12 cellular contexts compared by ENCODE assay signal in genomic region chr9:3473402-3473801, GRCh38. TPM values are rescaled to one million over a fixed set of nuclear protein-coding genes. Genes with fewer than 3 reads are reported as not detected.
DNase-seq lines count a peak whose midpoint lies in the region; ATAC-seq and TF ChIP-seq lines count a peak whose summit lies in the region.
"Had no signal": no experiment of that assay in that cellular context is flagged by ENCODE, and none has a peak within 500 bp of the region (broad histone marks: within the 10 kb centered on the region; RNA-seq: fewer than 3 reads in every experiment).

No MANE protein-coding gene starts in this region.

- TF ChIP-seq CTCF in HL-60 (IDR thresholded peaks at IDR 0.05; ENCODE audit: insufficient read depth, low read length) (no peak), brain (conservative IDR thresholded peaks at IDR 0.05) (no peak), MM.1S (IDR thresholded peaks at IDR 0.05; ENCODE audit: low read length) (no peak)

- H3K4me1 Mint-ChIP-seq in brain: peaks cover 62% of the 10 kb centered on the region

- H3K27ac Mint-ChIP-seq in brain: peak overlapping the region; percentile 5 to 81 (median 36)

- no peaks in the 10 kb centered on the region for H3K9me3 ChIP-seq in MM.1S (replicated peaks; ENCODE audit: insufficient read depth, low read length)

- no peaks in the 10 kb centered on the region for H3K79me2 ChIP-seq in MM.1S (ENCODE audit: low read length)

- peak; percentile 38 for ATAC-seq in GM21381 (IDR thresholded peaks at IDR 0.05; ENCODE audit: unreplicated experiment)
- ATAC-seq: HepG2 had no signal

- H4K20me1 ChIP-seq in MM.1S (ENCODE audit: insufficient read depth, low read length): no peaks in the 10 kb centered on the region

- H3K9ac ChIP-seq in MM.1S (ENCODE audit: low read length): no peak overlapping the region

- no peak overlapping the region for H3K4me2 ChIP-seq in MM.1S (ENCODE audit: low read depth, low read length)

- H3K27me3 ChIP-seq in HL-60 (ENCODE audit: insufficient read depth, poor library complexity, severe bottlenecking) (no peaks in the 10 kb centered on the region), MM.1S (replicated peaks; ENCODE audit: insufficient read depth, low read length) (no peaks in the 10 kb centered on the region)

- H3K36me3 ChIP-seq in MM.1S (replicated peaks; ENCODE audit: insufficient read depth, low read length): no peaks in the 10 kb centered on the region

- peaks cover 10% of the 10 kb centered on the region for H3K4me1 ChIP-seq in MM.1S (ENCODE audit: low read length)

- H3K9me3 Mint-ChIP-seq in brain: peaks cover 15 to 24% (median 20%) of the 10 kb centered on the region in 5 experiments

- peak overlapping the region in 1 of 5 experiments; percentile 8 for H3K4me3 Mint-ChIP-seq in brain

- peaks cover 14% of the 10 kb centered on the region for H3F3A ChIP-seq in MM.1S (ENCODE audit: insufficient read depth, low read length)

- peak overlapping the region; percentile 37 for H3K27ac ChIP-seq in HL-60 (replicated peaks)
- no peak overlapping the region for H3K27ac ChIP-seq in MM.1S (ENCODE audit: low read length)
- H3K27ac ChIP-seq: C4-2B had no signal

- H3K4me3 ChIP-seq in HL-60 (replicated peaks; ENCODE audit: insufficient read depth, low read length) (no peak overlapping the region), MM.1S (ENCODE audit: low read length) (no peak overlapping the region)

- peak; percentile 33 for DNase-seq in GDM1 (lab: John Stamatoyannopoulos, UW)
- DNase-seq in HL-60 (ENCODE audit: low read depth in 1 of 2, low spot score in 1 of 2): peak in 1 of 2 experiments; percentile 29
- no peak for DNase-seq in stimulated activated CD4-positive, alpha-beta T cell treated with anti-CD3 and anti-CD28 coated beads, Interleukin-2, amount 100 ng/mL, for 24 hours
- no peak for DNase-seq in MM.1S
- no peak for DNase-seq in SHP77 treated with DMSO at 0.1 percent for 48 hours (lab: John Stamatoyannopoulos, UW)
- DNase-seq in NCI-H2029 (lab: John Stamatoyannopoulos, UW): no peak
- DNase-seq: NCI-H510A treated with DMSO at 0.1 percent for 48 hours, substantia nigra had no signal

- H2AFZ ChIP-seq in MM.1S (ENCODE audit: low read length): no peak overlapping the region

- H3K27me3 Mint-ChIP-seq in brain: no peaks in the 10 kb centered on the region

- no peaks in the 10 kb centered on the region for H3K9me2 ChIP-seq in MM.1S (replicated peaks; ENCODE audit: insufficient read depth, low read length)

- H3K36me3 Mint-ChIP-seq in brain: peaks cover 55% of the 10 kb centered on the region

RNA-seq across cellular contexts. Expression of gene RFX3, which starts 52.4 kb away (rescaled TPM):
- polyA plus RNA-seq in brain (ENCODE audit: insufficient read depth, low read depth, low replicate concordance): 8.2 TPM
